ENCODE assay signal across 1 cellular context in the genomic region with DNA sequence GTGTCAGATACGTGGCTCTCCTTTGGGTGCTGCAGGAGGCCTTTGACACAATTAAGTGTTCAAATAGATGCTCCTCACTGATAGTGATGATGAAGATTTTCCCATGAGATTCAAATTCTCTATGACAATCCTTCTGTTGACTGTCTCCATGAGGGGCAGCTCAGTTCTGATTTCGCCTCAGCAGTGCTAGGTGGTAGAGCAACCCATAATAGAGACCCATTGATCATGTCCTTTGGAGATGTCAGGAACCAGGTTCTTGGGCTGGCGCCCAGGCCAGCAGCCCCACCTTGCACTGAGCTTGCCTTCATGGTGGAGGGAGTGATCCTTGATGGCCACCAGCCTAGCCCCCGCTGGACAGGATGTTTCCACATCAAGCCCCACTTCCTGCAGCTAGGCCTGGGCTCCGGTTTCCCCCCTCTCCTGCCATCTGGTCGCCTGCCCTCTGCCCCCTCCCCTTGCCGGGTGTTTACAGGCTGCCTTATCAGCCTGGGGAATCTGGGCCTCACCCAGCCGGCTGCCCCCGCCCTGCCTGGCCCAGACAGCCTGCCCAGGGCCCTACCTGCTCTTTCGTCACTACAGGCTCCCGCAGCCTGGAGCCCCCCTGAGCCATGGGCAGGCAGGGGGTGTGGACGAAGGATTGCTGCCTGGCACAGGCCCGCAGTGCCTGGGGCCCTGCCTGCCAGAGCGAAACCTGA.
TF ChIP-seq lines count a peak whose summit lies in the region.

No MANE protein-coding gene starts in this region.

TF ChIP-seq in HepG2, 621 proteins besides CTCF, POLR2A, EP300 and RAD21 (continued from another document and continues in another):
- TF ChIP-seq TOE1 (CRISPR knock-in tag; IDR thresholded peaks at IDR 0.05) (no peak), SSRP1 (CRISPR knock-in tag; IDR thresholded peaks at IDR 0.05) (no peak), SP140L (CRISPR knock-in tag; IDR thresholded peaks at IDR 0.05; ENCODE audit: borderline replicate concordance) (no peak), JUN (CRISPR knock-in tag; IDR thresholded peaks at IDR 0.05) (no peak), ZNF292 (CRISPR knock-in tag; IDR thresholded peaks at IDR 0.05; ENCODE audit: borderline replicate concordance, low read depth) (peak; percentile 63; the same call in 1 of the 2 replicates), ZNF484 (CRISPR knock-in tag; IDR thresholded peaks at IDR 0.05; ENCODE audit: borderline replicate concordance, low read depth) (no peak), ZNF343 (CRISPR knock-in tag; IDR thresholded peaks at IDR 0.05) (no peak), MED8 (CRISPR knock-in tag; IDR thresholded peaks at IDR 0.05; ENCODE audit: insufficient replicate concordance) (no peak), RARA (CRISPR knock-in tag; IDR thresholded peaks at IDR 0.05) (peak; percentile 49; the same call in 1 of the 2 replicates), ZNF879 (CRISPR knock-in tag; IDR thresholded peaks at IDR 0.05) (no peak), ZNF780A (CRISPR knock-in tag; IDR thresholded peaks at IDR 0.05) (no peak), TEAD3 (CRISPR knock-in tag; optimal IDR thresholded peaks at IDR 0.05; ENCODE audit: borderline replicate concordance) (peak; percentile 34), SIN3A (IDR thresholded peaks at IDR 0.05; ENCODE audit: borderline replicate concordance, low read depth, low read length) (no peak), ZNF792 (CRISPR knock-in tag; IDR thresholded peaks at IDR 0.05) (no peak), ZNF3 (CRISPR knock-in tag; IDR thresholded peaks at IDR 0.05) (no peak), GZF1 (CRISPR knock-in tag; IDR thresholded peaks at IDR 0.05) (no peak), ZFY (CRISPR knock-in tag; IDR thresholded peaks at IDR 0.05) (peak; percentile 28; the same call in 1 of the 2 replicates), NFIB (CRISPR knock-in tag; IDR thresholded peaks at IDR 0.05; ENCODE audit: borderline replicate concordance) (no peak), NFE2L2 (IDR thresholded peaks at IDR 0.05; ENCODE audit: low read length) (no peak), ZNF670 (CRISPR knock-in tag; IDR thresholded peaks at IDR 0.05; ENCODE audit: borderline replicate concordance) (no peak), ZNF510 (CRISPR knock-in tag; IDR thresholded peaks at IDR 0.05; ENCODE audit: low read depth) (no peak), FOSL2 (CRISPR knock-in tag; IDR thresholded peaks at IDR 0.05) (no peak), MZF1 (CRISPR knock-in tag; IDR thresholded peaks at IDR 0.05; ENCODE audit: borderline replicate concordance) (no peak), GPN1 (CRISPR knock-in tag; IDR thresholded peaks at IDR 0.05; ENCODE audit: borderline replicate concordance) (no peak), ZNF138 (CRISPR knock-in tag; IDR thresholded peaks at IDR 0.05; ENCODE audit: low read depth) (no peak), ZNF572 (CRISPR knock-in tag; IDR thresholded peaks at IDR 0.05) (no peak), TSC22D2 (CRISPR knock-in tag; IDR thresholded peaks at IDR 0.05; ENCODE audit: borderline replicate concordance) (no peak), MYNN (CRISPR knock-in tag; IDR thresholded peaks at IDR 0.05; ENCODE audit: low read depth) (no peak), SAFB2 (CRISPR knock-in tag; IDR thresholded peaks at IDR 0.05; ENCODE audit: borderline replicate concordance, low read depth) (no peak), ELF3 (CRISPR knock-in tag; IDR thresholded peaks at IDR 0.05) (peak; percentile 38; the same call in 1 of the 2 replicates), SIX1 (CRISPR knock-in tag; IDR thresholded peaks at IDR 0.05; ENCODE audit: borderline replicate concordance) (no peak), ZNF709 (CRISPR knock-in tag; IDR thresholded peaks at IDR 0.05) (0 out of 2 replicates have a peak, but pooled peaks have one; percentile 27), LCORL (IDR thresholded peaks at IDR 0.05) (no peak), LCORL (CRISPR knock-in tag; IDR thresholded peaks at IDR 0.05) (peak; percentile 64; the same call in 1 of the 2 replicates), ZNF205 (CRISPR knock-in tag; IDR thresholded peaks at IDR 0.05) (no peak), ZSCAN20 (CRISPR knock-in tag; IDR thresholded peaks at IDR 0.05; ENCODE audit: borderline replicate concordance) (no peak), SP2 (CRISPR knock-in tag; IDR thresholded peaks at IDR 0.05) (no peak), ZNF124 (CRISPR knock-in tag; IDR thresholded peaks at IDR 0.05) (no peak), SKI (IDR thresholded peaks at IDR 0.05; ENCODE audit: partially characterized antibody) (no peak), ZNF34 (CRISPR knock-in tag; IDR thresholded peaks at IDR 0.05; ENCODE audit: borderline replicate concordance) (no peak), MTF2 (CRISPR knock-in tag; IDR thresholded peaks at IDR 0.05; ENCODE audit: borderline replicate concordance) (no peak), EHMT2 (IDR thresholded peaks at IDR 0.05; ENCODE audit: borderline replicate concordance, low read depth, low read length) (no peak), ZNF788 (CRISPR knock-in tag; IDR thresholded peaks at IDR 0.05; ENCODE audit: borderline replicate concordance) (peak; percentile 73; the same call in 1 of the 2 replicates), SRSF4 (IDR thresholded peaks at IDR 0.05; ENCODE audit: low read depth, low read length, poor library complexity, severe bottlenecking) (no peak), NFE2 (CRISPR knock-in tag; IDR thresholded peaks at IDR 0.05) (no peak), MXD4 (CRISPR knock-in tag; IDR thresholded peaks at IDR 0.05) (no peak), RBFOX2 (IDR thresholded peaks at IDR 0.05; ENCODE audit: low read depth, low read length) (no peak)
- TF ChIP-seq, protein P1, sequence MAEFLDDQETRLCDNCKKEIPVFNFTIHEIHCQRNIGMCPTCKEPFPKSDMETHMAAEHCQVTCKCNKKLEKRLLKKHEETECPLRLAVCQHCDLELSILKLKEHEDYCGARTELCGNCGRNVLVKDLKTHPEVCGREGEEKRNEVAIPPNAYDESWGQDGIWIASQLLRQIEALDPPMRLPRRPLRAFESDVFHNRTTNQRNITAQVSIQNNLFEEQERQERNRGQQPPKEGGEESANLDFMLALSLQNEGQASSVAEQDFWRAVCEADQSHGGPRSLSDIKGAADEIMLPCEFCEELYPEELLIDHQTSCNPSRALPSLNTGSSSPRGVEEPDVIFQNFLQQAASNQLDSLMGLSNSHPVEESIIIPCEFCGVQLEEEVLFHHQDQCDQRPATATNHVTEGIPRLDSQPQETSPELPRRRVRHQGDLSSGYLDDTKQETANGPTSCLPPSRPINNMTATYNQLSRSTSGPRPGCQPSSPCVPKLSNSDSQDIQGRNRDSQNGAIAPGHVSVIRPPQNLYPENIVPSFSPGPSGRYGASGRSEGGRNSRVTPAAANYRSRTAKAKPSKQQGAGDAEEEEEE (CRISPR knock-in tag; IDR thresholded peaks at IDR 0.05; ENCODE audit: borderline replicate concordance) = no peak
- TF ChIP-seq, protein P2, sequence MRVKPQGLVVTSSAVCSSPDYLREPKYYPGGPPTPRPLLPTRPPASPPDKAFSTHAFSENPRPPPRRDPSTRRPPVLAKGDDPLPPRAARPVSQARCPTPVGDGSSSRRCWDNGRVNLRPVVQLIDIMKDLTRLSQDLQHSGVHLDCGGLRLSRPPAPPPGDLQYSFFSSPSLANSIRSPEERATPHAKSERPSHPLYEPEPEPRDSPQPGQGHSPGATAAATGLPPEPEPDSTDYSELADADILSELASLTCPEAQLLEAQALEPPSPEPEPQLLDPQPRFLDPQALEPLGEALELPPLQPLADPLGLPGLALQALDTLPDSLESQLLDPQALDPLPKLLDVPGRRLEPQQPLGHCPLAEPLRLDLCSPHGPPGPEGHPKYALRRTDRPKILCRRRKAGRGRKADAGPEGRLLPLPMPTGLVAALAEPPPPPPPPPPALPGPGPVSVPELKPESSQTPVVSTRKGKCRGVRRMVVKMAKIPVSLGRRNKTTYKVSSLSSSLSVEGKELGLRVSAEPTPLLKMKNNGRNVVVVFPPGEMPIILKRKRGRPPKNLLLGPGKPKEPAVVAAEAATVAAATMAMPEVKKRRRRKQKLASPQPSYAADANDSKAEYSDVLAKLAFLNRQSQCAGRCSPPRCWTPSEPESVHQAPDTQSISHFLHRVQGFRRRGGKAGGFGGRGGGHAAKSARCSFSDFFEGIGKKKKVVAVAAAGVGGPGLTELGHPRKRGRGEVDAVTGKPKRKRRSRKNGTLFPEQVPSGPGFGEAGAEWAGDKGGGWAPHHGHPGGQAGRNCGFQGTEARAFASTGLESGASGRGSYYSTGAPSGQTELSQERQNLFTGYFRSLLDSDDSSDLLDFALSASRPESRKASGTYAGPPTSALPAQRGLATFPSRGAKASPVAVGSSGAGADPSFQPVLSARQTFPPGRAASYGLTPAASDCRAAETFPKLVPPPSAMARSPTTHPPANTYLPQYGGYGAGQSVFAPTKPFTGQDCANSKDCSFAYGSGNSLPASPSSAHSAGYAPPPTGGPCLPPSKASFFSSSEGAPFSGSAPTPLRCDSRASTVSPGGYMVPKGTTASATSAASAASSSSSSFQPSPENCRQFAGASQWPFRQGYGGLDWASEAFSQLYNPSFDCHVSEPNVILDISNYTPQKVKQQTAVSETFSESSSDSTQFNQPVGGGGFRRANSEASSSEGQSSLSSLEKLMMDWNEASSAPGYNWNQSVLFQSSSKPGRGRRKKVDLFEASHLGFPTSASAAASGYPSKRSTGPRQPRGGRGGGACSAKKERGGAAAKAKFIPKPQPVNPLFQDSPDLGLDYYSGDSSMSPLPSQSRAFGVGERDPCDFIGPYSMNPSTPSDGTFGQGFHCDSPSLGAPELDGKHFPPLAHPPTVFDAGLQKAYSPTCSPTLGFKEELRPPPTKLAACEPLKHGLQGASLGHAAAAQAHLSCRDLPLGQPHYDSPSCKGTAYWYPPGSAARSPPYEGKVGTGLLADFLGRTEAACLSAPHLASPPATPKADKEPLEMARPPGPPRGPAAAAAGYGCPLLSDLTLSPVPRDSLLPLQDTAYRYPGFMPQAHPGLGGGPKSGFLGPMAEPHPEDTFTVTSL (CRISPR knock-in tag; IDR thresholded peaks at IDR 0.05; ENCODE audit: borderline replicate concordance) = no peak
- TF ChIP-seq, protein P3, sequence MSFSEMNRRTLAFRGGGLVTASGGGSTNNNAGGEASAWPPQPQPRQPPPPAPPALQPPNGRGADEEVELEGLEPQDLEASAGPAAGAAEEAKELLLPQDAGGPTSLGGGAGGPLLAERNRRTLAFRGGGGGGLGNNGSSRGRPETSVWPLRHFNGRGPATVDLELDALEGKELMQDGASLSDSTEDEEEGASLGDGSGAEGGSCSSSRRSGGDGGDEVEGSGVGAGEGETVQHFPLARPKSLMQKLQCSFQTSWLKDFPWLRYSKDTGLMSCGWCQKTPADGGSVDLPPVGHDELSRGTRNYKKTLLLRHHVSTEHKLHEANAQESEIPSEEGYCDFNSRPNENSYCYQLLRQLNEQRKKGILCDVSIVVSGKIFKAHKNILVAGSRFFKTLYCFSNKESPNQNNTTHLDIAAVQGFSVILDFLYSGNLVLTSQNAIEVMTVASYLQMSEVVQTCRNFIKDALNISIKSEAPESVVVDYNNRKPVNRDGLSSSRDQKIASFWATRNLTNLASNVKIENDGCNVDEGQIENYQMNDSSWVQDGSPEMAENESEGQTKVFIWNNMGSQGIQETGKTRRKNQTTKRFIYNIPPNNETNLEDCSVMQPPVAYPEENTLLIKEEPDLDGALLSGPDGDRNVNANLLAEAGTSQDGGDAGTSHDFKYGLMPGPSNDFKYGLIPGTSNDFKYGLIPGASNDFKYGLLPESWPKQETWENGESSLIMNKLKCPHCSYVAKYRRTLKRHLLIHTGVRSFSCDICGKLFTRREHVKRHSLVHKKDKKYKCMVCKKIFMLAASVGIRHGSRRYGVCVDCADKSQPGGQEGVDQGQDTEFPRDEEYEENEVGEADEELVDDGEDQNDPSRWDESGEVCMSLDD (CRISPR knock-in tag; IDR thresholded peaks at IDR 0.05; ENCODE audit: borderline replicate concordance) = no peak
- TF ChIP-seq, protein P4, sequence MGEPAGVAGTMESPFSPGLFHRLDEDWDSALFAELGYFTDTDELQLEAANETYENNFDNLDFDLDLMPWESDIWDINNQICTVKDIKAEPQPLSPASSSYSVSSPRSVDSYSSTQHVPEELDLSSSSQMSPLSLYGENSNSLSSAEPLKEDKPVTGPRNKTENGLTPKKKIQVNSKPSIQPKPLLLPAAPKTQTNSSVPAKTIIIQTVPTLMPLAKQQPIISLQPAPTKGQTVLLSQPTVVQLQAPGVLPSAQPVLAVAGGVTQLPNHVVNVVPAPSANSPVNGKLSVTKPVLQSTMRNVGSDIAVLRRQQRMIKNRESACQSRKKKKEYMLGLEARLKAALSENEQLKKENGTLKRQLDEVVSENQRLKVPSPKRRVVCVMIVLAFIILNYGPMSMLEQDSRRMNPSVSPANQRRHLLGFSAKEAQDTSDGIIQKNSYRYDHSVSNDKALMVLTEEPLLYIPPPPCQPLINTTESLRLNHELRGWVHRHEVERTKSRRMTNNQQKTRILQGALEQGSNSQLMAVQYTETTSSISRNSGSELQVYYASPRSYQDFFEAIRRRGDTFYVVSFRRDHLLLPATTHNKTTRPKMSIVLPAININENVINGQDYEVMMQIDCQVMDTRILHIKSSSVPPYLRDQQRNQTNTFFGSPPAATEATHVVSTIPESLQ (CRISPR knock-in tag; conservative IDR thresholded peaks at IDR 0.05) = no peak
- TF ChIP-seq, protein P5, sequence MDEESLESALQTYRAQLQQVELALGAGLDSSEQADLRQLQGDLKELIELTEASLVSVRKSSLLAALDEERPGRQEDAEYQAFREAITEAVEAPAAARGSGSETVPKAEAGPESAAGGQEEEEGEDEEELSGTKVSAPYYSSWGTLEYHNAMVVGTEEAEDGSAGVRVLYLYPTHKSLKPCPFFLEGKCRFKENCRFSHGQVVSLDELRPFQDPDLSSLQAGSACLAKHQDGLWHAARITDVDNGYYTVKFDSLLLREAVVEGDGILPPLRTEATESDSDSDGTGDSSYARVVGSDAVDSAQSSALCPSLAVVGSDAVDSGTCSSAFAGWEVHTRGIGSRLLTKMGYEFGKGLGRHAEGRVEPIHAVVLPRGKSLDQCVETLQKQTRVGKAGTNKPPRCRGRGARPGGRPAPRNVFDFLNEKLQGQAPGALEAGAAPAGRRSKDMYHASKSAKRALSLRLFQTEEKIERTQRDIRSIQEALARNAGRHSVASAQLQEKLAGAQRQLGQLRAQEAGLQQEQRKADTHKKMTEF (CRISPR knock-in tag; IDR thresholded peaks at IDR 0.05) = no peak
- TF ChIP-seq, protein P6, sequence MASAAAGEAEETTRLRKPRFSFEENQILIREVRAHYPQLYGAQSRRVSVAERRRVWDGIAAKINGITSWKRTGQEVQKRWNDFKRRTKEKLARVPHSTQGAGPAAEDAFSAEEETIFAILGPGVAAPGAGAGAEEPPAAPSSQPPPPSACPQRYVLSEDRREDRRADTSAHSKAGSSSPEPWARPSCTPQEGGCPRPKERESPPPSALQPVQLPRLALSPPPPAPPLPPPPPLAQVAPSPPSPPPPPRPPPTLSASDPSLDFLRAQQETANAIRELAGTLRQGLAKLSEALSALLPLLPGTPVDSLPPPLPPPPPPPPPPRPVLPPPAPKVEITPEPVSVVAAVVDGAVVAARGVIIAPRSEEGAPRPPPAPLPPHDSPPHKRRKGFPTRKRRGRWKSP (CRISPR knock-in tag; IDR thresholded peaks at IDR 0.05) = no peak
- TF ChIP-seq, protein P7, sequence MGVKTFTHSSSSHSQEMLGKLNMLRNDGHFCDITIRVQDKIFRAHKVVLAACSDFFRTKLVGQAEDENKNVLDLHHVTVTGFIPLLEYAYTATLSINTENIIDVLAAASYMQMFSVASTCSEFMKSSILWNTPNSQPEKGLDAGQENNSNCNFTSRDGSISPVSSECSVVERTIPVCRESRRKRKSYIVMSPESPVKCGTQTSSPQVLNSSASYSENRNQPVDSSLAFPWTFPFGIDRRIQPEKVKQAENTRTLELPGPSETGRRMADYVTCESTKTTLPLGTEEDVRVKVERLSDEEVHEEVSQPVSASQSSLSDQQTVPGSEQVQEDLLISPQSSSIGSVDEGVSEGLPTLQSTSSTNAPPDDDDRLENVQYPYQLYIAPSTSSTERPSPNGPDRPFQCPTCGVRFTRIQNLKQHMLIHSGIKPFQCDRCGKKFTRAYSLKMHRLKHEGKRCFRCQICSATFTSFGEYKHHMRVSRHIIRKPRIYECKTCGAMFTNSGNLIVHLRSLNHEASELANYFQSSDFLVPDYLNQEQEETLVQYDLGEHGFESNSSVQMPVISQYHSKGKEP (CRISPR knock-in tag; IDR thresholded peaks at IDR 0.05) = no peak
